Comparison of ENCODE assay signal across 26 cellular contexts in genomic region chr21:40886006-40886405, GRCh38.
"Had no signal": no experiment of that assay in that cellular context is flagged by ENCODE, and none has a peak within 500 bp of the region (broad histone marks: within the 10 kb centered on the region; RNA-seq: fewer than 3 reads in every experiment).

No MANE protein-coding gene starts in this region.

- ATAC-seq: heart right ventricle; left ventricle myocardium superior; lower lobe of right lung; natural killer cell; pancreas; sciatic nerve; stimulated activated naive CD8-positive, alpha-beta T cell treated with anti-CD3 and anti-CD28 coated beads, Interleukin-15, amount 100 ng/mL, for 72 hours; upper lobe of right lung had no signal

- H3K9me3 ChIP-seq: colonic mucosa, esophagus muscularis mucosa, heart right ventricle, lower lobe of right lung, neutrophil, pancreas, suprapubic skin, transverse colon, upper lobe of right lung, uterus had no signal

- H3K36me3 ChIP-seq: colonic mucosa, esophagus muscularis mucosa, heart right ventricle, lower lobe of right lung, neutrophil, pancreas, suprapubic skin, transverse colon, upper lobe of right lung, uterus had no signal

- H3K27ac ChIP-seq: colonic mucosa, esophagus muscularis mucosa, heart right ventricle, lower lobe of right lung, neutrophil, pancreas, suprapubic skin, transverse colon, upper lobe of right lung, uterus had no signal

- H3K27me3 ChIP-seq: colonic mucosa, esophagus muscularis mucosa, heart right ventricle, neutrophil, pancreas, suprapubic skin, transverse colon, upper lobe of right lung, uterus had no signal

- H3K4me1 ChIP-seq: colonic mucosa, esophagus muscularis mucosa, heart right ventricle, lower lobe of right lung, pancreas, suprapubic skin, transverse colon, upper lobe of right lung, uterus had no signal

- H3K4me3 ChIP-seq: colonic mucosa, esophagus muscularis mucosa, heart right ventricle, lower lobe of right lung, pancreas, smooth muscle cell, suprapubic skin, transverse colon, upper lobe of right lung, uterus had no signal

- DNase-seq: colonic mucosa; effector CD8-positive, alpha-beta T cell; endodermal cell; foreskin melanocyte; glutamatergic neuron; heart right ventricle; hippocampal formation; islet precursor cell; left ventricle myocardium superior; lower lobe of right lung; natural killer cell; pancreas; stimulated activated CD4-positive, alpha-beta T cell treated with anti-CD3 and anti-CD28 coated beads, Interleukin-12 subunit alpha, Interleukin-12 subunit beta, amount 100 ng/mL, for 4 hours; stimulated activated CD4-positive, alpha-beta T cell treated with anti-CD3 and anti-CD28 coated beads, Interleukin-1b, Interleukin-23, amount 100 ng/mL, for 48 hours; stimulated activated CD4-positive, alpha-beta T cell treated with anti-CD3 and anti-CD28 coated beads, Interleukin-4, amount 100 ng/mL, for 1 hour; stimulated activated CD8-positive, alpha-beta memory T cell treated with anti-CD3 and anti-CD28 coated beads, Interleukin-4, amount 100 ng/mL, for 48 hours; stimulated activated naive CD4-positive, alpha-beta T cell; stimulated activated naive CD8-positive, alpha-beta T cell treated with anti-CD3 and anti-CD28 coated beads, Interleukin-15, amount 100 ng/mL, for 72 hours; transverse colon; upper lobe of right lung; uterus had no signal
